In genomic region chr13:107031691-107032090, GRCh38 we compare ENCODE assay signal across 1 cellular context.
TF ChIP-seq lines count a peak whose summit lies in the region.

No MANE protein-coding gene starts in this region.

TF ChIP-seq in GM23338, 12 proteins besides CTCF, POLR2A, EP300 and RAD21 (continued from another document):
- TF ChIP-seq, protein P1, sequence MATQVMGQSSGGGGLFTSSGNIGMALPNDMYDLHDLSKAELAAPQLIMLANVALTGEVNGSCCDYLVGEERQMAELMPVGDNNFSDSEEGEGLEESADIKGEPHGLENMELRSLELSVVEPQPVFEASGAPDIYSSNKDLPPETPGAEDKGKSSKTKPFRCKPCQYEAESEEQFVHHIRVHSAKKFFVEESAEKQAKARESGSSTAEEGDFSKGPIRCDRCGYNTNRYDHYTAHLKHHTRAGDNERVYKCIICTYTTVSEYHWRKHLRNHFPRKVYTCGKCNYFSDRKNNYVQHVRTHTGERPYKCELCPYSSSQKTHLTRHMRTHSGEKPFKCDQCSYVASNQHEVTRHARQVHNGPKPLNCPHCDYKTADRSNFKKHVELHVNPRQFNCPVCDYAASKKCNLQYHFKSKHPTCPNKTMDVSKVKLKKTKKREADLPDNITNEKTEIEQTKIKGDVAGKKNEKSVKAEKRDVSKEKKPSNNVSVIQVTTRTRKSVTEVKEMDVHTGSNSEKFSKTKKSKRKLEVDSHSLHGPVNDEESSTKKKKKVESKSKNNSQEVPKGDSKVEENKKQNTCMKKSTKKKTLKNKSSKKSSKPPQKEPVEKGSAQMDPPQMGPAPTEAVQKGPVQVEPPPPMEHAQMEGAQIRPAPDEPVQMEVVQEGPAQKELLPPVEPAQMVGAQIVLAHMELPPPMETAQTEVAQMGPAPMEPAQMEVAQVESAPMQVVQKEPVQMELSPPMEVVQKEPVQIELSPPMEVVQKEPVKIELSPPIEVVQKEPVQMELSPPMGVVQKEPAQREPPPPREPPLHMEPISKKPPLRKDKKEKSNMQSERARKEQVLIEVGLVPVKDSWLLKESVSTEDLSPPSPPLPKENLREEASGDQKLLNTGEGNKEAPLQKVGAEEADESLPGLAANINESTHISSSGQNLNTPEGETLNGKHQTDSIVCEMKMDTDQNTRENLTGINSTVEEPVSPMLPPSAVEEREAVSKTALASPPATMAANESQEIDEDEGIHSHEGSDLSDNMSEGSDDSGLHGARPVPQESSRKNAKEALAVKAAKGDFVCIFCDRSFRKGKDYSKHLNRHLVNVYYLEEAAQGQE (IDR thresholded peaks at IDR 0.05; ENCODE audit: unreplicated experiment): no peak
- no peak for TF ChIP-seq STAT1 (IDR thresholded peaks at IDR 0.05; ENCODE audit: unreplicated experiment)
- no peak for TF ChIP-seq ZNF114 (CRISPR knock-in tag; IDR thresholded peaks at IDR 0.05)
- no peak for TF ChIP-seq NANOG (IDR thresholded peaks at IDR 0.05; ENCODE audit: borderline replicate concordance)
